ENCODE assay signal across 9 cellular contexts in genomic region chr13:69579351-69579750, GRCh38.
A peak's percentile ranks its signal among the peaks of the same experiment; 100 is the strongest.
DNase-seq lines count a peak whose midpoint lies in the region; TF ChIP-seq lines count a peak whose summit lies in the region.
"Had no signal": no experiment of that assay in that cellular context is flagged by ENCODE, and none has a peak within 500 bp of the region (broad histone marks: within the 10 kb centered on the region; RNA-seq: fewer than 3 reads in every experiment).

No MANE protein-coding gene starts in this region.

- DNase-seq in NCI-H1436 (lab: John Stamatoyannopoulos, UW) (peak; percentile 6), NCI-H1436 treated with DMSO at 0.1 percent for 48 hours (lab: John Stamatoyannopoulos, UW) (no peak), NCI-H345 (lab: John Stamatoyannopoulos, UW) (peak; percentile 4), progenitor cell of endocrine pancreas (ENCODE audit: low spot score, unreplicated experiment) (no peak), T-helper 2 cell (no peak), 8988T (no peak)
- DNase-seq in activated CD4-positive, alpha-beta T cell treated with anti-CD3 and anti-CD28 coated beads for 4 hours = no peak
- DNase-seq: central memory CD4-positive, alpha-beta T cell had no signal

- no peak overlapping the region for H3K4me3 Mint-ChIP-seq in brain
- H3K4me3 Mint-ChIP-seq in progenitor cell of endocrine pancreas (ENCODE audit: low read depth) = no peak overlapping the region

- TF ChIP-seq CTCF in brain (conservative IDR thresholded peaks at IDR 0.05) = peak; percentile 56 to 73
- TF ChIP-seq CTCF in progenitor cell of endocrine pancreas (IDR thresholded peaks at IDR 0.05; ENCODE audit: unreplicated experiment) = peak; percentile 25

- H3K4me1 Mint-ChIP-seq in brain = peaks cover 4% of the 10 kb centered on the region
- peaks cover 6% of the 10 kb centered on the region for H3K4me1 Mint-ChIP-seq in progenitor cell of endocrine pancreas (ENCODE audit: low read depth)

- H3K9me3 Mint-ChIP-seq in brain = peaks cover 6 to 11% (median 8%) of the 10 kb centered on the region in 5 experiments
- H3K9me3 Mint-ChIP-seq in progenitor cell of endocrine pancreas (ENCODE audit: low read depth) = peaks cover 17% of the 10 kb centered on the region

- H3K27me3 Mint-ChIP-seq in brain (no peaks in the 10 kb centered on the region), progenitor cell of endocrine pancreas (no peaks in the 10 kb centered on the region)

- H3K36me3 Mint-ChIP-seq in brain (no peaks in the 10 kb centered on the region), progenitor cell of endocrine pancreas (ENCODE audit: insufficient read depth) (no peaks in the 10 kb centered on the region)

- H3K27ac Mint-ChIP-seq in brain (no peak overlapping the region), progenitor cell of endocrine pancreas (no peak overlapping the region)

Comparison
In these comparisons a context has a peak if more than half of its experiments do, and no peak if none do; other contexts are left out.
1. DNase-seq: peak in NCI-H1436 (single experiment) and NCI-H345 (single experiment); none in NCI-H1436 treated with DMSO at 0.1 percent for 48 hours (single experiment), progenitor cell of endocrine pancreas (single experiment), activated CD4-positive, alpha-beta T cell treated with anti-CD3 and anti-CD28 coated beads for 4 hours (0 of 2), T-helper 2 cell (0 of 5) and 8988T (single experiment).